In genomic region chr16:64181526-64181925, GRCh38 we compare ENCODE assay signal across 9 cellular contexts.
"Had no signal": no experiment of that assay in that cellular context is flagged by ENCODE, and none has a peak within 500 bp of the region (broad histone marks: within the 10 kb centered on the region; RNA-seq: fewer than 3 reads in every experiment).

No MANE protein-coding gene starts in this region.

- H3K9me3 ChIP-seq: HAP-1 had no signal

- H3K4me3 Mint-ChIP-seq: HFFc6, IgD-negative memory B cell had no signal

- H3K4me1 Mint-ChIP-seq: IgD-negative memory B cell had no signal

- H3K9ac ChIP-seq: GM23248 had no signal

- H3K36me3 ChIP-seq: HAP-1 had no signal

- H3K4me3 ChIP-seq: GM23248, HAP-1 had no signal

- H2AFZ ChIP-seq: GM23248 had no signal

- ATAC-seq: HCT116, HepG2 had no signal

- H3K27ac Mint-ChIP-seq: HFFc6, IgD-negative memory B cell had no signal

- H3K27ac ChIP-seq: GM23248, HL-60 had no signal

- H3K27me3 Mint-ChIP-seq: IgD-negative memory B cell had no signal

- H3K4me1 ChIP-seq: HAP-1 had no signal

- DNase-seq: GM23248, GOT3, H7, HFFc6 had no signal

- H3K36me3 Mint-ChIP-seq: IgD-negative memory B cell had no signal
